In genomic region chr20:53736122-53736756, GRCh38 we compare ENCODE assay signal across 1 cellular context.
A peak's percentile ranks its signal among the peaks of the same experiment; 100 is the strongest.
TF ChIP-seq lines count a peak whose summit lies in the region.

No MANE protein-coding gene starts in this region.

TF ChIP-seq in HepG2, 621 proteins besides CTCF, POLR2A, EP300 and RAD21 (continued from another document):
- TF ChIP-seq ZNF280D (CRISPR knock-in tag; IDR thresholded peaks at IDR 0.05) = no peak
- no peak for TF ChIP-seq HNRNPLL (IDR thresholded peaks at IDR 0.05; ENCODE audit: low read depth, low read length, poor library complexity, severe bottlenecking)
- TF ChIP-seq KAT8 (CRISPR knock-in tag; IDR thresholded peaks at IDR 0.05) = no peak
- 0 out of 2 replicates have a peak, but pooled peaks have one; percentile 12 for TF ChIP-seq MXD4 (CRISPR knock-in tag; IDR thresholded peaks at IDR 0.05)
- TF ChIP-seq SAFB2 (CRISPR knock-in tag; IDR thresholded peaks at IDR 0.05; ENCODE audit: borderline replicate concordance, low read depth) = no peak
- no peak for TF ChIP-seq MED13 (CRISPR knock-in tag; IDR thresholded peaks at IDR 0.05)
- TF ChIP-seq ZBTB21 (CRISPR knock-in tag; IDR thresholded peaks at IDR 0.05) = no peak
- TF ChIP-seq ZBTB46 (CRISPR knock-in tag; IDR thresholded peaks at IDR 0.05; ENCODE audit: borderline replicate concordance) = no peak
- TF ChIP-seq YEATS4 (CRISPR knock-in tag; IDR thresholded peaks at IDR 0.05; ENCODE audit: borderline replicate concordance) = no peak
- TF ChIP-seq ZNF691 (CRISPR knock-in tag; IDR thresholded peaks at IDR 0.05; ENCODE audit: borderline replicate concordance, low read depth) = no peak
- TF ChIP-seq NFIC (IDR thresholded peaks at IDR 0.05; ENCODE audit: low read length) = 0 out of 2 replicates have a peak, but pooled peaks have one; percentile 3
- no peak for TF ChIP-seq ATRX (CRISPR knock-in tag; IDR thresholded peaks at IDR 0.05; ENCODE audit: borderline replicate concordance)
- TF ChIP-seq ZNF337 (CRISPR knock-in tag; IDR thresholded peaks at IDR 0.05; ENCODE audit: borderline replicate concordance, low read depth) = no peak
- TF ChIP-seq ZNF720 (CRISPR knock-in tag; IDR thresholded peaks at IDR 0.05) = no peak
- TF ChIP-seq, protein P1, sequence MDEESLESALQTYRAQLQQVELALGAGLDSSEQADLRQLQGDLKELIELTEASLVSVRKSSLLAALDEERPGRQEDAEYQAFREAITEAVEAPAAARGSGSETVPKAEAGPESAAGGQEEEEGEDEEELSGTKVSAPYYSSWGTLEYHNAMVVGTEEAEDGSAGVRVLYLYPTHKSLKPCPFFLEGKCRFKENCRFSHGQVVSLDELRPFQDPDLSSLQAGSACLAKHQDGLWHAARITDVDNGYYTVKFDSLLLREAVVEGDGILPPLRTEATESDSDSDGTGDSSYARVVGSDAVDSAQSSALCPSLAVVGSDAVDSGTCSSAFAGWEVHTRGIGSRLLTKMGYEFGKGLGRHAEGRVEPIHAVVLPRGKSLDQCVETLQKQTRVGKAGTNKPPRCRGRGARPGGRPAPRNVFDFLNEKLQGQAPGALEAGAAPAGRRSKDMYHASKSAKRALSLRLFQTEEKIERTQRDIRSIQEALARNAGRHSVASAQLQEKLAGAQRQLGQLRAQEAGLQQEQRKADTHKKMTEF (CRISPR knock-in tag; IDR thresholded peaks at IDR 0.05) = 0 out of 2 replicates have a peak, but pooled peaks have one; percentile 38
- TF ChIP-seq NR2F6 (IDR thresholded peaks at IDR 0.05) = no peak
- TF ChIP-seq NR2F6 (CRISPR knock-in tag; IDR thresholded peaks at IDR 0.05) = no peak
- TF ChIP-seq CHCHD3 (CRISPR knock-in tag; IDR thresholded peaks at IDR 0.05) = no peak
- TF ChIP-seq ZNF232 (CRISPR knock-in tag; IDR thresholded peaks at IDR 0.05; ENCODE audit: borderline replicate concordance) = no peak
- no peak for TF ChIP-seq MED8 (CRISPR knock-in tag; IDR thresholded peaks at IDR 0.05; ENCODE audit: insufficient replicate concordance)
- no peak for TF ChIP-seq RFX5 (IDR thresholded peaks at IDR 0.05; ENCODE audit: low read depth, low read length)
- no peak for TF ChIP-seq NFE2L1 (CRISPR knock-in tag; IDR thresholded peaks at IDR 0.05; ENCODE audit: borderline replicate concordance)
- no peak for TF ChIP-seq GPN1 (CRISPR knock-in tag; IDR thresholded peaks at IDR 0.05; ENCODE audit: borderline replicate concordance)
- 0 out of 2 replicates have a peak, but pooled peaks have one; percentile 13 for TF ChIP-seq ZBTB25 (CRISPR knock-in tag; IDR thresholded peaks at IDR 0.05)
- no peak for TF ChIP-seq JUN (CRISPR knock-in tag; IDR thresholded peaks at IDR 0.05)
- no peak for TF ChIP-seq MAFF (IDR thresholded peaks at IDR 0.05; ENCODE audit: low read depth, low read length)
- TF ChIP-seq HMGA1 (CRISPR knock-in tag; conservative IDR thresholded peaks at IDR 0.05) = no peak
- no peak for TF ChIP-seq LBX2 (CRISPR knock-in tag; IDR thresholded peaks at IDR 0.05; ENCODE audit: borderline replicate concordance)
